ENCODE assay signal across 8 cellular contexts in the genomic region with DNA sequence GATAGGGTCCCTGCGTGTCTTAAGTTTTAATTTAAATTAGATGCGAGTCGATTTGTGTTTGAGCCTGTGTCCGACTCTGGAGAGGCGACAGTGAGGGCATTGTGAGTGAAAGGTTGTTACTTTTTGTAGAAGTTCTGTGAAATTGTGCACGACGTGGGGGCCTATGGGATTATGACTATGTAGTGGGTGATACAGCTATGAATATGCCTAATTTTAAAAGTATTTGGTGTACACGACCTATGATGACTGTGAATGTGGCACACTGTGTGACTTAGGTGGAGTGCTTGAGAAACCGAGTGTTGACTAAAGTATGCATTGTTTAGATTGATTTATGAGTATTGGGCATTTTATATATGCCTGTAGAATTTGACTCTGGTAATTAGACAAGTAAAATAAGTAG. TPM values are rescaled to one million over a fixed set of nuclear protein-coding genes. Genes with fewer than 3 reads are reported as not detected.
A peak's percentile ranks its signal among the peaks of the same experiment; 100 is the strongest.
DNase-seq lines count a peak whose midpoint lies in the region; ATAC-seq, FAIRE-seq and TF ChIP-seq lines count a peak whose summit lies in the region.

No MANE protein-coding gene starts in this region.

- BruUV-seq in Calu3 (replicated peaks; lab: Mats Ljungman, UMichigan), result no TSS peak

- WGBS in pancreas, 2 donors, result 3% methylated on average over 9 of the region's 9 CpGs

- H3K27ac Mint-ChIP-seq in Calu3 (ENCODE audit: unreplicated experiment), result peak overlapping the region; percentile 99

- H3K4me3 ChIP-seq in OCI-LY3 (ENCODE audit: low read length), result peak overlapping the region; percentile 97
- peak overlapping the region; percentile 73 to 89 (median 80) for H3K4me3 ChIP-seq in pancreas

- ATAC-seq in pancreas, result no peak
- ATAC-seq in sciatic nerve, result no peak
- ATAC-seq in left colon, result no peak

- peak overlapping the region; percentile 100 for H3K4me3 Mint-ChIP-seq in Calu3 (ENCODE audit: low read depth, unreplicated experiment)

- H3K27me3 Mint-ChIP-seq in Calu3 (ENCODE audit: unreplicated experiment), result no peaks in the 10 kb centered on the region

- no peak overlapping the region for H2AFZ ChIP-seq in OCI-LY3 (ENCODE audit: low read depth, low read length)

- CTCF ChIA-PET in Calu3 (lab: Charles Lee), result interaction anchor here (1.4 kb wide), 1 partner anchor 162 kb away, joined by 3 read pairs; a partner anchor contains a TSS

- H3K4me1 Mint-ChIP-seq in Calu3 (ENCODE audit: low read depth, unreplicated experiment), result peaks cover 27% of the 10 kb centered on the region

- H3K27me3 ChIP-seq in OCI-LY3 (ENCODE audit: low read depth, low read length) (no peaks in the 10 kb centered on the region), pancreas (no peaks in the 10 kb centered on the region)

- peaks cover 12% of the 10 kb centered on the region for H3K4me1 ChIP-seq in OCI-LY3 (ENCODE audit: low read length)
- H3K4me1 ChIP-seq in pancreas, result peaks cover 0 to 8% (median 3%) of the 10 kb centered on the region in 3 donors

- peak overlapping the region; percentile 82 for H3K4me2 ChIP-seq in OCI-LY3 (ENCODE audit: low read length)

- H3K36me3 ChIP-seq in OCI-LY3 (replicated peaks; ENCODE audit: low read depth, low read length) (peaks cover 54% of the 10 kb centered on the region), pancreas (peaks cover 0 to 21% (median 0%) of the 10 kb centered on the region in 3 donors)

- H3K79me2 ChIP-seq in OCI-LY3 (ENCODE audit: low read length), result peaks cover 33% of the 10 kb centered on the region

- H3K27ac ChIP-seq in OCI-LY3 (ENCODE audit: low read length) (no peak overlapping the region), epithelial cell of prostate (peak overlapping the region; percentile 56), pancreas (peak overlapping the region in 3 of 4 donors; percentile 44 to 63 (median 57)), substantia nigra (ENCODE audit: low read depth, low read length, poor library complexity, severe bottlenecking) (no peak overlapping the region)

- no peak for DNase-seq in Calu3
- DNase-seq in epithelial cell of prostate (ENCODE audit: low read depth, low spot score), result no peak
- no peak for DNase-seq in pancreas
- no peak for DNase-seq in frontal cortex (ENCODE audit: low spot score in 2 of 2)
- DNase-seq in substantia nigra (lab: John Stamatoyannopoulos, UW), result no peak
- no peak for DNase-seq in sciatic nerve (ENCODE audit: low spot score)
- no peak for DNase-seq in left colon

- peaks cover 10% of the 10 kb centered on the region for H3K9me3 Mint-ChIP-seq in Calu3 (ENCODE audit: low read depth, unreplicated experiment)

- H4K20me1 ChIP-seq in OCI-LY3 (ENCODE audit: insufficient read depth, low read length), result no peaks in the 10 kb centered on the region

- H3K36me3 Mint-ChIP-seq in Calu3 (ENCODE audit: insufficient read depth, unreplicated experiment), result peaks cover 56% of the 10 kb centered on the region

- intact Hi-C loops in Calu3 (cut with micrococcal nuclease; ENCODE audit: unreplicated experiment), result loop anchor here (5.0 to 10.0 kb wide), 2 partner anchors 113 to 471 kb away; a partner anchor contains a TSS
- intact Hi-C loops in pancreas (cut with DNase I), result no loop called here
- intact Hi-C loops in sciatic nerve (cut with DNase I), result no loop called here
- intact Hi-C loops in left colon (cut with DNase I, micrococcal nuclease), result no loop called here

- FAIRE-seq in pancreas (lab: Jason Lieb, UNC) (no peak), frontal cortex (lab: Jason Lieb, UNC) (no peak)

- TF ChIP-seq CTCF in Calu3 (IDR thresholded peaks at IDR 0.05; ENCODE audit: unreplicated experiment) (no peak), OCI-LY3 (IDR thresholded peaks at IDR 0.05; ENCODE audit: low read depth, low read length) (no peak), pancreas (IDR thresholded peaks at IDR 0.05) (no peak)

- H3K9ac ChIP-seq in OCI-LY3 (ENCODE audit: low read length), result peak overlapping the region; percentile 73

- H3K9me3 ChIP-seq in OCI-LY3 (ENCODE audit: insufficient read depth, low read length) (peaks cover 3% of the 10 kb centered on the region; the same call in 1 of the 2 replicates), pancreas (no peaks in the 10 kb centered on the region)

RNA-seq across cellular contexts. Expression of a gene that starts 0.6 kb away (rescaled TPM):
- 11.0 TPM in 2 replicates for total RNA-seq in Calu3 (2022)
- 1 to 10 TPM; 1.4 to 4.2 (median 1.9) TPM for total RNA-seq in pancreas
- polyA plus RNA-seq in pancreas, result 1 to 10 TPM; 1.2 to 2.8 TPM
- 19.2 TPM for total RNA-seq in frontal cortex
- 11.6 TPM for total RNA-seq in sciatic nerve
- 1 to 10 TPM; 3.8 to 4.7 TPM for total RNA-seq in left colon

RNA-seq across cellular contexts. Expression of a gene that starts 21.4 kb away (rescaled TPM):
- total RNA-seq in Calu3 (2022) (8.5 and 9.7 TPM in 2 replicates), pancreas (1 to 10 TPM; 1.8 to 4.9 (median 3.1) TPM), frontal cortex (49.7 TPM), sciatic nerve (9.2 TPM), left colon (1 to 10 TPM; 3.5 to 4.2 TPM)
- 1 to 10 TPM; 2.9 to 4.5 TPM for polyA plus RNA-seq in pancreas

Comparison
In these comparisons a context has a peak if more than half of its experiments do, and no peak if none do; other contexts are left out.
1. H3K27ac ChIP-seq: peak in epithelial cell of prostate (single experiment) and pancreas (3 of 4); none in OCI-LY3 (single experiment) and substantia nigra (single experiment).